16 cellular contexts compared by ENCODE assay signal in the genomic region with DNA sequence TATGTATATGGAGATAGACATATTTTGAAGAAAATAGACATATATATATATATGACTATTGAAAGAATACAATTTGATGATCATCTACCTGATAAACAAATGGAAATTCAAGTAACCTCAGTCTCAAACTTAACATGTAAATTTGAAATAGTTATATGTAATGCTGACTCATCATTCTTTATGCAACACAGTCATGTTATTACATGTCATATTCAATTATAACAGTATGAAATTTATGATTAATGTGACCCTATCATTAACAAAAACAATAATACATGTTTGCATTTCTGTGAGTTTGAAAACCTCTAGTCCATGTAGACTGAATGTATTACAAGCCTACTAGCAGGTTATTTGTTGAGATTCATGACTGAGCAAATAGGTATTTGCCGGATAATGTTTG.
DNase-seq lines count a peak whose midpoint lies in the region; ATAC-seq, FAIRE-seq and TF ChIP-seq lines count a peak whose summit lies in the region.
"Had no signal": no experiment of that assay in that cellular context is flagged by ENCODE, and none has a peak within 500 bp of the region (broad histone marks: within the 10 kb centered on the region; RNA-seq: fewer than 3 reads in every experiment).

No MANE protein-coding gene starts in this region.

- H3K4me3 ChIP-seq in epithelial cell of esophagus (ENCODE audit: low read length) (no peak overlapping the region), pancreas (no peak overlapping the region), dorsolateral prefrontal cortex (no peak overlapping the region)
- H3K4me3 ChIP-seq: BLaER1 had no signal

- FAIRE-seq in pancreas (lab: Jason Lieb, UNC) = peak; percentile 57
- FAIRE-seq: GM19239, H54 had no signal

- H3K27me3 ChIP-seq in pancreas (no peaks in the 10 kb centered on the region), dorsolateral prefrontal cortex (no peaks in the 10 kb centered on the region)
- H3K27me3 ChIP-seq: BLaER1 had no signal

- in situ Hi-C loops in G401 (cut with HindIII; ENCODE audit: low sequenced_read_pairs) = no loop called here

- intact Hi-C loops in pancreas (cut with DNase I) (no loop called here), dorsolateral prefrontal cortex (cut with DNase I) (no loop called here)

- ATAC-seq in pancreas = no peak
- ATAC-seq: HCT116 had no signal

- H3K9me3 ChIP-seq in pancreas = no peaks in the 10 kb centered on the region
- H3K9me3 ChIP-seq: BLaER1, Caco-2 had no signal

- no peaks in the 10 kb centered on the region for H3K4me1 ChIP-seq in pancreas
- H3K4me1 ChIP-seq: BLaER1, Caco-2 had no signal

- peak; percentile 18 for DNase-seq in G401 (ENCODE audit: low spot score)
- peak; percentile 14 for DNase-seq in NCI-H69 (lab: John Stamatoyannopoulos, UW)
- peak; percentile 73 for DNase-seq in epithelial cell of esophagus (ENCODE audit: low read depth)
- no peak for DNase-seq in pancreas
- DNase-seq in inferior parietal cortex (ENCODE audit: extremely low spot score) = no peak
- no peak for DNase-seq in dorsolateral prefrontal cortex
- no peak for DNase-seq in stimulated activated CD4-positive, alpha-beta T cell treated with anti-CD3 and anti-CD28 coated beads, Interleukin-15, amount 100 ng/mL, for 24 hours
- DNase-seq: AML-193; Caco-2; CD8-positive, alpha-beta memory T cell; DND-41; GF-D8 had no signal

- TF ChIP-seq CTCF in epithelial cell of esophagus (IDR thresholded peaks at IDR 0.05; ENCODE audit: insufficient read depth, low read depth, low read length, missing control alignments) = no peak
- no peak for TF ChIP-seq CTCF in pancreas (IDR thresholded peaks at IDR 0.05)
- TF ChIP-seq CTCF in dorsolateral prefrontal cortex (IDR thresholded peaks at IDR 0.05 in 54 of 56, conservative IDR thresholded peaks at IDR 0.05 in 2 of 56; ENCODE audit: low read depth in 1 of 56, partially characterized antibody in 56 of 56) = no peak

- 88 to 93% methylated on average over 1 of the region's 1 CpG for WGBS in pancreas, 2 donors

- no peaks in the 10 kb centered on the region for H3K36me3 ChIP-seq in pancreas
- H3K36me3 ChIP-seq: BLaER1 had no signal

- H3K27ac ChIP-seq in pancreas (no peak overlapping the region), dorsolateral prefrontal cortex (peak overlapping the region in 4 of 59 donors; percentile 3 to 33 (median 16))
- H3K27ac ChIP-seq: BLaER1 had no signal

Comparison
In these comparisons a context has a peak if more than half of its experiments do, and no peak if none do; other contexts are left out.
1. DNase-seq: peak in G401 (single experiment), NCI-H69 (single experiment) and epithelial cell of esophagus (single experiment); none in pancreas (0 of 6), inferior parietal cortex (single experiment), dorsolateral prefrontal cortex (0 of 10) and stimulated activated CD4-positive, alpha-beta T cell treated with anti-CD3 and anti-CD28 coated beads, Interleukin-15, amount 100 ng/mL, for 24 hours (single experiment).